39 cellular contexts compared by ENCODE assay signal in the genomic region with DNA sequence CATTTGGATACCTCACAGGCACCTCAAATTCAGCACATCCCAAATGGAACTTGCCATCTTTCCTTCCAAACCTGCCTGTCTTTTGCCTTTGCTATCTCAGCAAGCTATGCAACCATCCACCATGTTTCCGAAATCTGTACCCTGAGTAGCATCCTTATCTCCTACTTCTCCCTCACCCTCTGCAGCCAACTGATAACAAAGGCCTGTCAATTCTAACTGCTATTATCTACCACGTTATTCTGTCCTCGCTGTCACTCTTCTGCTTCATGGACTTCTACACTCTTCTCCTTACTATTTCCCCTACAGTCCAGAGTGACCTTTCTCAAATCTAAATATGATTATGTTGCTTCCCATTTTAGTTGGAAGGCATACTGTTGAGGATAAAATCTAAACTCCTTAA. TPM values are rescaled to one million over a fixed set of nuclear protein-coding genes. Genes with fewer than 3 reads are reported as not detected.
"Had no signal": no experiment of that assay in that cellular context is flagged by ENCODE, and none has a peak within 500 bp of the region (broad histone marks: within the 10 kb centered on the region; RNA-seq: fewer than 3 reads in every experiment).

No MANE protein-coding gene starts in this region.

- H3K36me3 ChIP-seq: adrenal gland, brain microvascular endothelial cell, breast epithelium, WERI-Rb-1 had no signal

- FAIRE-seq: astrocyte, colon, TTC549 had no signal

- DNase-seq: activated CD4-positive, alpha-beta memory T cell treated with anti-CD3 and anti-CD28 coated beads, Interleukin-2, amount 10 ng/mL, durations not matched to agents 7 days and 5 days; activated CD4-positive, alpha-beta T cell treated with anti-CD3 and anti-CD28 coated beads for 1 hour; activated CD4-positive, alpha-beta T cell treated with anti-CD3 and anti-CD28 coated beads for 36 hours; activated CD4-positive, alpha-beta T cell treated with anti-CD3 and anti-CD28 coated beads for 48 hours; activated CD4-positive, alpha-beta T cell treated with anti-CD3 and anti-CD28 coated beads, Interleukin-2, amount 10 ng/mL, durations not matched to agents 7 days and 5 days; activated CD4-positive, alpha-beta T cell treated with anti-CD3 and anti-CD28 coated beads, Interleukin-2, amount 50 U/mL, for 48 hours; activated CD4-positive, CD25-positive, alpha-beta regulatory T cell; activated CD8-positive, alpha-beta memory T cell treated with anti-CD3 and anti-CD28 coated beads for 24 hours; activated CD8-positive, alpha-beta memory T cell treated with anti-CD3 and anti-CD28 coated beads, Interleukin-2, amount 10 ng/mL, durations not matched to agents 7 days and 5 days; activated CD8-positive, alpha-beta memory T cell treated with anti-CD3 and anti-CD28 coated beads, Interleukin-2, amount 50 U/mL, for 48 hours; activated CD8-positive, alpha-beta T cell treated with anti-CD3 and anti-CD28 coated beads, Interleukin-2, amount 10 ng/mL, durations not matched to agents 7 days and 5 days; activated effector memory CD4-positive, alpha-beta T cell treated with anti-CD3 and anti-CD28 coated beads, Interleukin-2, amount 50 U/mL, for 16 hours; activated gamma-delta T cell treated with Interleukin-2 at 50 U/mL for 16 hours; activated naive CD4-positive, alpha-beta T cell; activated naive CD4-positive, alpha-beta T cell treated with anti-CD3 and anti-CD28 coated beads for 36 hours; activated naive CD4-positive, alpha-beta T cell treated with anti-CD3 and anti-CD28 coated beads, Interleukin-2, amount 50 U/mL, for 16 hours; activated naive CD8-positive, alpha-beta T cell treated with anti-CD3 and anti-CD28 coated beads for 36 hours; activated T-cell treated with anti-CD3 and anti-CD28 coated beads, Interleukin-2, amount 50 U/mL, for 24 hours; activated T-cell treated with anti-CD3 and anti-CD28 coated beads, Interleukin-2, amount 50 U/mL, for 48 hours; adrenal gland; amniotic stem cell; aorta; body of pancreas; brain microvascular endothelial cell; central memory CD4-positive, alpha-beta T cell; T-helper 1 cell; T-helper 2 cell; T-helper 9 cell; WERI-Rb-1 had no signal

- H3K4me3 ChIP-seq: adrenal gland, body of pancreas, breast epithelium had no signal

- H3K27me3 ChIP-seq: body of pancreas, brain microvascular endothelial cell had no signal

- H3K4me1 ChIP-seq: body of pancreas, breast epithelium had no signal

- H3K9me3 ChIP-seq: adrenal gland, body of pancreas, breast epithelium had no signal

- H3K27ac ChIP-seq: adrenal gland, body of pancreas, brain microvascular endothelial cell, breast epithelium, WERI-Rb-1 had no signal

- ATAC-seq: activated CD4-positive, alpha-beta T cell treated with anti-CD3 and anti-CD28 coated beads for 36 hours; activated CD4-positive, CD25-positive, alpha-beta regulatory T cell treated with anti-CD3 and anti-CD28 coated beads, Interleukin-2, amount 50 U/mL, for 24 hours; activated CD8-positive, alpha-beta memory T cell treated with anti-CD3 and anti-CD28 coated beads, Interleukin-2, amount 10 ng/mL, durations not matched to agents 7 days and 5 days; activated CD8-positive, alpha-beta T cell treated with anti-CD3 and anti-CD28 coated beads, Interleukin-2, amount 10 ng/mL, durations not matched to agents 7 days and 5 days; activated naive CD4-positive, alpha-beta T cell treated with anti-CD3 and anti-CD28 coated beads, Interleukin-2, amount 50 U/mL, for 72 hours; activated T-helper 17 cell treated with anti-CD3 and anti-CD28 coated beads, Interleukin-2, amount 50 U/mL, for 72 hours; body of pancreas; WTC11 had no signal

RNA-seq across cellular contexts. Expression of a gene that starts 25.5 kb away (rescaled TPM):
- total RNA-seq: activated CD4-positive, alpha-beta memory T cell treated with anti-CD3 and anti-CD28 coated beads, Interleukin-2, amount 10 ng/mL, durations not matched to agents 7 days and 5 days; activated CD4-positive, alpha-beta T cell treated with anti-CD3 and anti-CD28 coated beads for 36 hours; activated CD4-positive, alpha-beta T cell treated with anti-CD3 and anti-CD28 coated beads, Interleukin-2, amount 10 ng/mL, durations not matched to agents 7 days and 5 days; activated CD8-positive, alpha-beta memory T cell treated with anti-CD3 and anti-CD28 coated beads, Interleukin-2, amount 10 ng/mL, durations not matched to agents 7 days and 5 days; activated CD8-positive, alpha-beta T cell treated with anti-CD3 and anti-CD28 coated beads, Interleukin-2, amount 10 ng/mL, durations not matched to agents 7 days and 5 days; activated naive CD4-positive, alpha-beta T cell treated with anti-CD3 and anti-CD28 coated beads for 36 hours; activated naive CD4-positive, alpha-beta T cell treated with anti-CD3 and anti-CD28 coated beads, Interleukin-2, amount 50 U/mL, for 72 hours; activated naive CD8-positive, alpha-beta T cell treated with anti-CD3 and anti-CD28 coated beads for 36 hours; activated T-helper 1 cell treated with anti-CD3 and anti-CD28 coated beads, Interleukin-12 subunit alpha, Interleukin-12 subunit beta, Interleukin-2, Interleukin-4 antibody, amounts not matched to agents 30 ng/mL and 10 ng/mL and 1 ng/mL, durations not matched to agents 14 hours and 24 hours and 36 hours; activated T-helper 17 cell treated with anti-CD3 and anti-CD28 coated beads, Interleukin-2, amount 50 U/mL, for 72 hours; aorta; astrocyte; breast epithelium; cardiac septum had no signal
- polyA plus RNA-seq: aorta had no signal
